In the genomic region with DNA sequence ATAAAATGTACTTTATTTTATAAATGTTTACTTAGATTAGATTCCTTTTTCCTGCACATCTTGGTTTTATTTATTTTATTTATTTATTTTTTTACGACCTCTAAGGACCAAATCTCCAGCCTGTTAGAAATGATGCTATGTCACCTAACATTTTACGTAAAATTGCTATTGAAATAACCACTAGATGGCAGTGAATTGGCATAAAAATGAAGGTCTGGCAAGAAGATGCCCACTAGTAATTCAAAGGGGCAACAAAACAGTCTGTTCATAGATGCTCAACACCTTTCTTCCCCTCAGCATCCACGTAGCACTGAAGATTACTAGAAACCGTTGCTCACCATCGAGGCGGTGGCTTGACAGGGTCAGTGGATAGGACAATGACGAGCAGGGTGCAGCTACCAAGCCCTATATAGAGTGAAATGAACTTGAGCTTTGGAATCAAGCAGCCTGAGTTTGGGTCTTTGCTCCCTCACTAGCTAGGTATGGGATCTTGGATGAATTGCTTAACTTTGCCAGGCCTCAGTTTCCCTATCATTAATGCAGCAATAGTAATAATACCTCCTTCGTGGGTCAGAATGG, we compare ENCODE assay signal across 8 cellular contexts.
DNase-seq lines count a peak whose midpoint lies in the region; ATAC-seq and TF ChIP-seq lines count a peak whose summit lies in the region.

No MANE protein-coding gene starts in this region.

- H3K4me1 ChIP-seq in adipocyte (ENCODE audit: control insufficient read depth, insufficient read depth, low read length): peaks cover 11% of the 10 kb centered on the region

- no peak overlapping the region for H3K4me3 ChIP-seq in NB4 (ENCODE audit: low read depth, low read length)
- no peak overlapping the region for H3K4me3 ChIP-seq in adipocyte (ENCODE audit: low read length)

- TF ChIP-seq POLR2A in NB4 (IDR thresholded peaks at IDR 0.05; ENCODE audit: extremely low read depth, insufficient read length): no peak

- H3K27me3 ChIP-seq in adipocyte (replicated peaks; ENCODE audit: control insufficient read depth, insufficient read depth, low read length): no peaks in the 10 kb centered on the region

- H3K36me3 ChIP-seq in adipocyte (ENCODE audit: control insufficient read depth, insufficient read depth, low read length, severe bottlenecking): no peaks in the 10 kb centered on the region

- DNase-seq in G401 (ENCODE audit: low spot score) (peak; percentile 79), NB4 (ENCODE audit: low read depth) (peak; percentile 25), adipocyte (ENCODE audit: low read depth) (peak; percentile 71), iPS-NIHi7 (ENCODE audit: extremely low spot score) (peak; percentile 31), T1000 (lab: John Stamatoyannopoulos, UW) (no peak)

- peak; percentile 32 for TF ChIP-seq CTCF in NB4 (IDR thresholded peaks at IDR 0.05; ENCODE audit: low read depth, low read length)

- no peak for ATAC-seq in GM19324 (IDR thresholded peaks at IDR 0.05; ENCODE audit: low FRiP score, unreplicated experiment)
- ATAC-seq in HG03442 (IDR thresholded peaks at IDR 0.05; ENCODE audit: unreplicated experiment): no peak
- ATAC-seq in HG03439 (IDR thresholded peaks at IDR 0.05; ENCODE audit: unreplicated experiment): no peak

- no peaks in the 10 kb centered on the region for H3K9me3 ChIP-seq in adipocyte (ENCODE audit: control insufficient read depth, low read length)

- in situ Hi-C loops in G401 (cut with HindIII; ENCODE audit: low sequenced_read_pairs): no loop called here

- H3K9ac ChIP-seq in adipocyte (ENCODE audit: low read length): no peak overlapping the region
